21 cellular contexts compared by ENCODE assay signal in genomic region chr18:2529154-2529553, GRCh38. TPM values are rescaled to one million over a fixed set of nuclear protein-coding genes. Genes with fewer than 3 reads are reported as not detected.
A peak's percentile ranks its signal among the peaks of the same experiment; 100 is the strongest.
DNase-seq lines count a peak whose midpoint lies in the region; ATAC-seq and TF ChIP-seq lines count a peak whose summit lies in the region.
"Had no signal": no experiment of that assay in that cellular context is flagged by ENCODE, and none has a peak within 500 bp of the region (broad histone marks: within the 10 kb centered on the region; RNA-seq: fewer than 3 reads in every experiment).

No MANE protein-coding gene starts in this region.

- no peak overlapping the region for H2AK9ac ChIP-seq in IMR-90 (replicated peaks; ENCODE audit: low read depth, low read length, poor library complexity)

- no peak overlapping the region for H3K18ac ChIP-seq in IMR-90 (ENCODE audit: low read depth, low read length)

- no peak overlapping the region for H4K5ac ChIP-seq in IMR-90 (ENCODE audit: low read depth, low read length)

- H3K9ac ChIP-seq in IMR-90 (ENCODE audit: low read depth, low read length) = no peak overlapping the region

- peak overlapping the region; percentile 1 for H2AFZ ChIP-seq in IMR-90 (replicated peaks; ENCODE audit: low read length, poor library complexity)
- no peak overlapping the region for H2AFZ ChIP-seq in osteoblast (ENCODE audit: low read length)

- TF ChIP-seq RAD21 in IMR-90 (IDR thresholded peaks at IDR 0.05; ENCODE audit: low read length) = no peak

- H3K4me1 ChIP-seq in IMR-90 (ENCODE audit: control insufficient read depth, insufficient read depth, low read length) (no peaks in the 10 kb centered on the region), osteoblast (ENCODE audit: insufficient read depth, low read length) (no peaks in the 10 kb centered on the region)
- H3K4me1 ChIP-seq: heart right ventricle, vagina had no signal

- no peaks in the 10 kb centered on the region for H3K79me2 ChIP-seq in osteoblast (ENCODE audit: insufficient read depth, low read length)

- no peak overlapping the region for H3K23ac ChIP-seq in IMR-90 (ENCODE audit: low read depth, low read length)

- H4K91ac ChIP-seq in IMR-90 (ENCODE audit: insufficient read depth, low read depth, low read length) = no peak overlapping the region

- H3K9me3 ChIP-seq in IMR-90 (ENCODE audit: control insufficient read depth, insufficient read depth, low read length) (peaks cover 2% of the 10 kb centered on the region), osteoblast (ENCODE audit: low read depth, low read length) (no peaks in the 10 kb centered on the region)
- H3K9me3 ChIP-seq: SJCRH30, vagina had no signal

- H3K4me3 ChIP-seq in AG10803 (ENCODE audit: low read length) = no peak overlapping the region
- H3K4me3 ChIP-seq in IMR-90 (ENCODE audit: insufficient read depth, low read depth, low read length) = no peak overlapping the region
- H3K4me3 ChIP-seq in cardiac fibroblast (replicated peaks in 1 of 2; ENCODE audit: low read depth in 2 of 2, low read length in 2 of 2) = no peak overlapping the region
- H3K4me3 ChIP-seq in osteoblast (ENCODE audit: insufficient read depth, low read length) = no peak overlapping the region
- H3K4me3 ChIP-seq: heart right ventricle, SJCRH30, smooth muscle cell, vagina had no signal

- TF ChIP-seq CTCF in AG10803 (conservative IDR thresholded peaks at IDR 0.05; ENCODE audit: low read length) (no peak), IMR-90 (conservative IDR thresholded peaks at IDR 0.05; ENCODE audit: low read depth, low read length) (no peak), cardiac fibroblast (IDR thresholded peaks at IDR 0.05; ENCODE audit: low read depth, low read length) (no peak), osteoblast (IDR thresholded peaks at IDR 0.05; ENCODE audit: extremely low read depth, low read depth, low read length) (no peak)

- dilution Hi-C loops in IMR-90 (cut with HindIII; ENCODE audit: low sequenced_read_pairs, unreplicated experiment) = no loop called here

- 100% methylated on average over 2 of the region's 7 CpGs; no CpG with 5 or more reads in 1 of the 2 experiments for WGBS in IMR-90 (ENCODE audit: extremely low coverage in 2 of 2, insufficient read length in 1 of 2), 2 experiments

- peak; percentile 19 for DNase-seq in AG10803 (ENCODE audit: low read depth)
- DNase-seq in IMR-90 = peak; percentile 7
- DNase-seq in cardiac fibroblast (ENCODE audit: low read depth in 2 of 2) = peak; percentile 35 to 51
- peak; percentile 91 for DNase-seq in kidney tubule cell (ENCODE audit: low spot score)
- no peak for DNase-seq in osteoblast (ENCODE audit: insufficient read length, low spot score, missing footprints)
- no peak for DNase-seq in NCI-H1092 treated with DMSO at 0.1 percent for 48 hours (lab: John Stamatoyannopoulos, UW)
- no peak for DNase-seq in stimulated activated CD4-positive, alpha-beta T cell treated with anti-CD3 and anti-CD28 coated beads, Interleukin-4, amount 100 ng/mL, for 1 hour
- DNase-seq: activated CD4-positive, alpha-beta T cell treated with anti-CD3 and anti-CD28 coated beads, Interleukin-2, amount 50 U/mL, for 4 hours; CD8-positive, alpha-beta T cell; DMS53; heart right ventricle; midbrain; NCI-H146; NCI-H774; nephron progenitor cell; OCI-M1; T-helper 17 cell had no signal

- no peaks in the 10 kb centered on the region for H3K79me1 ChIP-seq in IMR-90 (ENCODE audit: low read depth in 1 of 2, low read length in 2 of 2)

- BruUV-seq in IMR-90 (replicated peaks; lab: Mats Ljungman, UMichigan) = no TSS peak

- no peaks in the 10 kb centered on the region for H3K9me1 ChIP-seq in IMR-90 (ENCODE audit: insufficient read depth, low read length)

- no peak overlapping the region for H3K27ac ChIP-seq in IMR-90 (ENCODE audit: insufficient read depth, low read length)
- no peak overlapping the region for H3K27ac ChIP-seq in osteoblast (ENCODE audit: low read depth, low read length)
- H3K27ac ChIP-seq: heart right ventricle, SJCRH30, vagina had no signal

- no peak overlapping the region for H2BK120ac ChIP-seq in IMR-90 (ENCODE audit: low read depth, low read length)

- H3K36me3 ChIP-seq in IMR-90 (ENCODE audit: control insufficient read depth, insufficient read depth, low read length) = no peaks in the 10 kb centered on the region
- no peaks in the 10 kb centered on the region for H3K36me3 ChIP-seq in osteoblast (ENCODE audit: insufficient read depth, low read length)
- H3K36me3 ChIP-seq: SJCRH30, vagina had no signal

- H3K56ac ChIP-seq in IMR-90 (ENCODE audit: extremely low read depth, insufficient read depth, low read length) = no peak overlapping the region

- no peak overlapping the region; the same call in 1 of the 2 replicates for H3K14ac ChIP-seq in IMR-90 (replicated peaks; ENCODE audit: low read depth, low read length)

- TF ChIP-seq POLR2A in IMR-90 (IDR thresholded peaks at IDR 0.05; ENCODE audit: low read depth, low read length) = no peak

- H2BK15ac ChIP-seq in IMR-90 (ENCODE audit: low read depth, low read length) = no peak overlapping the region

- ATAC-seq in IMR-90 (ENCODE audit: low read depth) (no peak), GM19035 (IDR thresholded peaks at IDR 0.05; ENCODE audit: unreplicated experiment) (no peak)
- ATAC-seq: CD8-positive, alpha-beta T cell; heart right ventricle; T-helper 17 cell had no signal

- H3K27me3 ChIP-seq in IMR-90 (ENCODE audit: control insufficient read depth, insufficient read depth, low read length) (no peaks in the 10 kb centered on the region), osteoblast (ENCODE audit: insufficient read depth, low read length) (no peaks in the 10 kb centered on the region)
- H3K27me3 ChIP-seq: heart right ventricle, SJCRH30, vagina had no signal

- H4K20me1 ChIP-seq in IMR-90 (ENCODE audit: insufficient read depth, low read length) (no peaks in the 10 kb centered on the region), osteoblast (ENCODE audit: insufficient read depth, low read length) (no peaks in the 10 kb centered on the region)

- no peak overlapping the region; the same call in 1 of the 2 replicates for H3K4ac ChIP-seq in IMR-90 (ENCODE audit: low read depth, low read length)

- H2AK5ac ChIP-seq in IMR-90 (ENCODE audit: low read depth, low read length) = no peak overlapping the region

- no peak overlapping the region for H2BK20ac ChIP-seq in IMR-90 (ENCODE audit: low read depth, low read length)

- H4K8ac ChIP-seq in IMR-90 (ENCODE audit: low read depth in 2 of 2, low read length in 2 of 2) = no peak overlapping the region

- POLR2A ChIA-PET in IMR-90 (lab: Charles Lee; ENCODE audit: unreplicated experiment) = no interaction called here

- intact Hi-C loops in IMR-90 (cut with micrococcal nuclease) = no loop called here

- CTCF ChIA-PET in IMR-90 (lab: Yijun Ruan, JAX) = no interaction called here

- no peak overlapping the region for H2BK5ac ChIP-seq in IMR-90 (ENCODE audit: low read depth, low read length, poor library complexity, severe bottlenecking)

- in situ Hi-C loops in IMR-90 (cut with MboI; ENCODE audit: low sequenced_read_pairs) = loop anchor here (25.0 kb wide), 1 partner anchor 942 kb away; no protein-coding TSS in a partner anchor

- H3K4me2 ChIP-seq in IMR-90 (ENCODE audit: low read depth, low read length) (no peak overlapping the region), osteoblast (ENCODE audit: insufficient read depth, low read length) (no peak overlapping the region)
- H3K4me2 ChIP-seq: smooth muscle cell had no signal

TF ChIP-seq in IMR-90, 13 proteins besides CTCF, POLR2A, EP300 and RAD21:
- TF ChIP-seq USF2 (IDR thresholded peaks at IDR 0.05; ENCODE audit: low read depth, low read length) = no peak
- no peak for TF ChIP-seq ELK1 (IDR thresholded peaks at IDR 0.05; ENCODE audit: borderline replicate concordance, low read depth, low read length)
- TF ChIP-seq MAFK (IDR thresholded peaks at IDR 0.05; ENCODE audit: low read depth, low read length) = no peak
- TF ChIP-seq MXI1 (IDR thresholded peaks at IDR 0.05; ENCODE audit: borderline replicate concordance, low read depth, low read length) = no peak
- no peak for TF ChIP-seq BHLHE40 (IDR thresholded peaks at IDR 0.05; ENCODE audit: low read depth, low read length)
- TF ChIP-seq FOS (IDR thresholded peaks at IDR 0.05; ENCODE audit: low read depth, low read length) = no peak
TF ChIP-seq in IMR-90: peak in this region for 0.

RNA-seq across cellular contexts. Expression of gene METTL4, which starts 42.2 kb away (rescaled TPM):
- total RNA-seq in IMR-90 (2012; rRNA removed) (5.4 and 6.7 TPM in 2 replicates), osteoblast (8.8 and 10.5 TPM in 2 replicates)
- polyA plus RNA-seq in IMR-90 (2012; rRNA removed) = 3.9 and 4.9 TPM in 2 replicates
- polyA plus RNA-seq in IMR-90 (2012; cell fraction: cytosol; rRNA removed) = 0.81 and 1.6 TPM in 2 replicates
- 1.0 and 9.8 TPM in 2 replicates for polyA plus RNA-seq in IMR-90 (2012; cell fraction: nucleus; rRNA removed; ENCODE audit: low replicate concordance)

RNA-seq across cellular contexts. Expression of gene NDC80, which starts 42.2 kb away (rescaled TPM):
- total RNA-seq in IMR-90 (2012; rRNA removed) (11.8 and 15.3 TPM in 2 replicates), osteoblast (2.2 and 3.5 TPM in 2 replicates)
- polyA plus RNA-seq in IMR-90 (2012; rRNA removed) = 11.1 and 15.5 TPM in 2 replicates
- 0.98 and 1.4 TPM in 2 replicates for polyA plus RNA-seq in IMR-90 (2012; cell fraction: cytosol; rRNA removed)
- polyA plus RNA-seq in IMR-90 (2012; cell fraction: nucleus; rRNA removed; ENCODE audit: low replicate concordance) = 0.57 and 4.6 TPM in 2 replicates

Comparison
In these comparisons a context has a peak if more than half of its experiments do, and no peak if none do; other contexts are left out.
1. DNase-seq: peak in AG10803 (single experiment), IMR-90 (single experiment), cardiac fibroblast (2 of 2) and kidney tubule cell (single experiment); none in osteoblast (single experiment), NCI-H1092 treated with DMSO at 0.1 percent for 48 hours (single experiment) and stimulated activated CD4-positive, alpha-beta T cell treated with anti-CD3 and anti-CD28 coated beads, Interleukin-4, amount 100 ng/mL, for 1 hour (single experiment).